11 cellular contexts compared by ENCODE assay signal in genomic region chr9:128215491-128216404, GRCh38. TPM values are rescaled to one million over a fixed set of nuclear protein-coding genes. Genes with fewer than 3 reads are reported as not detected.
DNase-seq lines count a peak whose midpoint lies in the region; ATAC-seq and TF ChIP-seq lines count a peak whose summit lies in the region.
"Had no signal": no experiment of that assay in that cellular context is flagged by ENCODE, and none has a peak within 500 bp of the region (broad histone marks: within the 10 kb centered on the region; RNA-seq: fewer than 3 reads in every experiment).

No MANE protein-coding gene starts in this region.

- no peaks in the 10 kb centered on the region for H4K20me1 ChIP-seq in PC-3 (ENCODE audit: low read length)

- CTCF ChIA-PET in AG04450 (lab: Charles Lee) (no interaction called here), PC-3 (lab: Charles Lee) (no interaction called here)
- CTCF ChIA-PET in activated naive CD4-positive, alpha-beta T cell treated with anti-CD3 and anti-CD28 coated beads for 36 hours (lab: Charles Lee): interaction anchor here (0.6 to 1.7 kb wide), 2 partner anchors 17 to 21 kb away, joined by 4 to 7 read pairs; no protein-coding TSS in a partner anchor

- no peak for TF ChIP-seq POLR2A in esophagus muscularis mucosa (IDR thresholded peaks at IDR 0.05; ENCODE audit: low read depth)

- no peak overlapping the region for H4K8ac ChIP-seq in neuronal stem cell (ENCODE audit: low read depth, low read length)

- POLR2A ChIA-PET in AG04450 (lab: Yijun Ruan, JAX): interaction anchor here (1.0 to 1.7 kb wide), 2 partner anchors 9 to 60 kb away, joined by 3 to 7 read pairs; partner anchors contain the start of genes GOLGA2 and SWI5
- POLR2A ChIA-PET in PC-3 (lab: Charles Lee; ENCODE audit: unreplicated experiment): no interaction called here

- H2BK15ac ChIP-seq in neuronal stem cell (ENCODE audit: low read length): no peak overlapping the region

- no peaks in the 10 kb centered on the region for H3K79me2 ChIP-seq in PC-3 (ENCODE audit: low read length)

- TF ChIP-seq CTCF in AG04450 (IDR thresholded peaks at IDR 0.05; ENCODE audit: low read depth, low read length) (no peak), PC-3 (conservative IDR thresholded peaks at IDR 0.05; ENCODE audit: low read depth, low read length) (no peak), esophagus muscularis mucosa (IDR thresholded peaks at IDR 0.05) (no peak), ascending aorta (IDR thresholded peaks at IDR 0.05) (no peak)

- H3K14ac ChIP-seq in neuronal stem cell (ENCODE audit: low read length): no peak overlapping the region

- H3K4me3 ChIP-seq in AG04450 (ENCODE audit: low read depth, low read length): no peak overlapping the region
- H3K4me3 ChIP-seq in PC-3 (ENCODE audit: low read length): no peak overlapping the region
- no peak overlapping the region for H3K4me3 ChIP-seq in esophagus muscularis mucosa
- H3K4me3 ChIP-seq in neuronal stem cell (ENCODE audit: low read length in 2 of 2): no peak overlapping the region
- no peak overlapping the region for H3K4me3 ChIP-seq in ascending aorta
- H3K4me3 ChIP-seq: SK-N-MC had no signal

- H3K9me3 ChIP-seq in AG04450 (ENCODE audit: control insufficient read depth, insufficient read depth, low read length): no peaks in the 10 kb centered on the region; the same call in 1 of the 2 replicates
- no peaks in the 10 kb centered on the region for H3K9me3 ChIP-seq in PC-3 (ENCODE audit: low read length)
- H3K9me3 ChIP-seq in esophagus muscularis mucosa: no peaks in the 10 kb centered on the region
- H3K9me3 ChIP-seq in neuronal stem cell (replicated peaks in 1 of 2; ENCODE audit: control insufficient read depth in 2 of 2, insufficient read depth in 1 of 2, low read depth in 1 of 2, low read length in 2 of 2): no peaks in the 10 kb centered on the region
- H3K9me3 ChIP-seq in ascending aorta: no peaks in the 10 kb centered on the region

- 62% methylated on average over 9 of the region's 10 CpGs for WGBS in esophagus muscularis mucosa
- no CpG with 5 or more reads among the region's 10 CpGs for WGBS in neuronal stem cell (ENCODE audit: extremely low coverage in 2 of 2, insufficient read length in 2 of 2, insufficient replicate concordance in 1 of 2), 2 donors

- H3K27me3 ChIP-seq in AG04450 (ENCODE audit: control insufficient read depth, insufficient read depth, low read length): no peaks in the 10 kb centered on the region
- no peaks in the 10 kb centered on the region for H3K27me3 ChIP-seq in PC-3 (ENCODE audit: low read length)
- no peaks in the 10 kb centered on the region for H3K27me3 ChIP-seq in esophagus muscularis mucosa
- H3K27me3 ChIP-seq in neuronal stem cell (ENCODE audit: control insufficient read depth in 3 of 3, insufficient read depth in 3 of 3, low read depth in 1 of 3, low read length in 3 of 3): no peaks in the 10 kb centered on the region
- H3K27me3 ChIP-seq in ascending aorta: no peaks in the 10 kb centered on the region

- H3K27ac Mint-ChIP-seq in activated naive CD4-positive, alpha-beta T cell treated with anti-CD3 and anti-CD28 coated beads for 36 hours: no peak overlapping the region
- H3K27ac Mint-ChIP-seq: CD4-positive, alpha-beta T cell had no signal

- H3K27ac ChIP-seq in AG04450 (ENCODE audit: low read depth, low read length) (peak overlapping the region; percentile 68), PC-3 (ENCODE audit: low read length) (no peak overlapping the region), esophagus muscularis mucosa (replicated peaks in 1 of 4) (peak overlapping the region; percentile 52 to 73 (median 68)), neuronal stem cell (replicated peaks; ENCODE audit: low read length) (no peak overlapping the region), ascending aorta (no peak overlapping the region)
- H3K27ac ChIP-seq: SK-N-MC had no signal

- ATAC-seq in PC-3 (0 out of 2 replicates have a peak, but pooled peaks have one; percentile 24), GM18511 (IDR thresholded peaks at IDR 0.05; ENCODE audit: unreplicated experiment) (no peak)

- no peak overlapping the region for H3K4me3 Mint-ChIP-seq in activated naive CD4-positive, alpha-beta T cell treated with anti-CD3 and anti-CD28 coated beads for 36 hours
- H3K4me3 Mint-ChIP-seq: CD4-positive, alpha-beta T cell had no signal

- H2BK5ac ChIP-seq in neuronal stem cell (ENCODE audit: low read length): peak overlapping the region; percentile 66

- intact Hi-C loops in PC-3 (cut with micrococcal nuclease): no loop called here
- intact Hi-C loops in esophagus muscularis mucosa (cut with DNase I): no loop called here
- intact Hi-C loops in ascending aorta (cut with DNase I): no loop called here
- intact Hi-C loops in activated naive CD4-positive, alpha-beta T cell treated with anti-CD3 and anti-CD28 coated beads for 36 hours (cut with micrococcal nuclease): no loop called here

- peak; percentile 47 for DNase-seq in AG04450 (ENCODE audit: low read depth, low spot score)
- DNase-seq in PC-3: no peak
- DNase-seq in esophagus muscularis mucosa (ENCODE audit: extremely low spot score): no peak
- DNase-seq in neuronal stem cell (ENCODE audit: low spot score): no peak
- DNase-seq in ascending aorta (ENCODE audit: low spot score in 2 of 2): no peak
- no peak for DNase-seq in NCI-H748 treated with DMSO at 0.1 percent for 48 hours (lab: John Stamatoyannopoulos, UW)
- DNase-seq in activated naive CD4-positive, alpha-beta T cell treated with anti-CD3 and anti-CD28 coated beads for 36 hours: no peak
- DNase-seq: CD4-positive, alpha-beta T cell; NCI-H1092 had no signal

- H3K36me3 ChIP-seq in PC-3 (ENCODE audit: low read depth, low read length): no peaks in the 10 kb centered on the region
- no peaks in the 10 kb centered on the region for H3K36me3 ChIP-seq in esophagus muscularis mucosa
- peaks cover 13 to 22% of the 10 kb centered on the region in 2 donors for H3K36me3 ChIP-seq in neuronal stem cell (replicated peaks in 1 of 2; ENCODE audit: control insufficient read depth in 2 of 2, insufficient read depth in 2 of 2, low read length in 2 of 2)
- no peaks in the 10 kb centered on the region for H3K36me3 ChIP-seq in ascending aorta

- H3K4me2 ChIP-seq in PC-3 (ENCODE audit: low read length): no peak overlapping the region
- H3K4me2 ChIP-seq in neuronal stem cell (ENCODE audit: insufficient read depth, low read length, poor library complexity, severe bottlenecking): no peak overlapping the region

- H3K36me3 Mint-ChIP-seq in activated naive CD4-positive, alpha-beta T cell treated with anti-CD3 and anti-CD28 coated beads for 36 hours (ENCODE audit: low read depth): no peaks in the 10 kb centered on the region

- no peak overlapping the region for H3K18ac ChIP-seq in neuronal stem cell (ENCODE audit: low read length)

- H2BK12ac ChIP-seq in neuronal stem cell (ENCODE audit: low read length): no peak overlapping the region

- no peak overlapping the region for H2AFZ ChIP-seq in PC-3 (ENCODE audit: low read length)
- peak overlapping the region; percentile 45 for H2AFZ ChIP-seq in neuronal stem cell (ENCODE audit: low read length)

- H3F3A ChIP-seq in PC-3 (ENCODE audit: low read length, unreplicated experiment): no peaks in the 10 kb centered on the region

- no TSS peak for BruUV-seq in PC-3 (replicated peaks; lab: Mats Ljungman, UMichigan)

- peaks cover 10% of the 10 kb centered on the region for H3K79me1 ChIP-seq in neuronal stem cell (ENCODE audit: low read depth, low read length)

- TF ChIP-seq EP300 in esophagus muscularis mucosa (IDR thresholded peaks at IDR 0.05): no peak

- H3K4me1 ChIP-seq in PC-3 (ENCODE audit: insufficient read depth, low read length) (peaks cover 10% of the 10 kb centered on the region; the same call in 1 of the 2 replicates), esophagus muscularis mucosa (peaks cover 16 to 54% (median 42%) of the 10 kb centered on the region in 4 donors), neuronal stem cell (ENCODE audit: control insufficient read depth in 2 of 2, insufficient read depth in 1 of 2, low read depth in 1 of 2, low read length in 2 of 2) (peaks cover 14% of the 10 kb centered on the region in 2 donors), ascending aorta (peaks cover 0 to 2% of the 10 kb centered on the region in 2 donors)

- no peak overlapping the region for H4K91ac ChIP-seq in neuronal stem cell (ENCODE audit: low read depth, low read length, poor library complexity)

- no peak overlapping the region for H3K4ac ChIP-seq in neuronal stem cell (ENCODE audit: low read length)

- no peaks in the 10 kb centered on the region for H3K9me2 ChIP-seq in PC-3 (replicated peaks; ENCODE audit: low read length)

- H3K27me3 Mint-ChIP-seq in activated naive CD4-positive, alpha-beta T cell treated with anti-CD3 and anti-CD28 coated beads for 36 hours (ENCODE audit: low read depth): peaks cover 3% of the 10 kb centered on the region

- H3K9ac ChIP-seq in PC-3 (ENCODE audit: low read length): no peak overlapping the region
- H3K9ac ChIP-seq in neuronal stem cell (ENCODE audit: low read depth, low read length, poor library complexity): no peak overlapping the region

- no peaks in the 10 kb centered on the region for H3K9me3 Mint-ChIP-seq in activated naive CD4-positive, alpha-beta T cell treated with anti-CD3 and anti-CD28 coated beads for 36 hours
- H3K9me3 Mint-ChIP-seq: CD4-positive, alpha-beta T cell had no signal

- peak overlapping the region; percentile 25 for H2AK5ac ChIP-seq in neuronal stem cell (ENCODE audit: low read depth, low read length)

- no peak overlapping the region for H2BK120ac ChIP-seq in neuronal stem cell (ENCODE audit: low read depth, low read length)

- H3K4me1 Mint-ChIP-seq in activated naive CD4-positive, alpha-beta T cell treated with anti-CD3 and anti-CD28 coated beads for 36 hours (ENCODE audit: low read depth): peaks cover 13% of the 10 kb centered on the region

- H3K23ac ChIP-seq in neuronal stem cell (ENCODE audit: low read depth, low read length, poor library complexity): no peak overlapping the region

RNA-seq across cellular contexts. Expression of gene DNM1, which starts 12.6 kb away (rescaled TPM):
- 12.0 and 17.4 TPM in 2 replicates for polyA plus RNA-seq in AG04450 (2011; rRNA removed)
- 45.9 and 62.9 TPM in 2 replicates for polyA minus RNA-seq in AG04450 (2011; rRNA and poly(A)+ RNA removed)
- 24.1 and 36.4 TPM in 2 replicates for total RNA-seq in PC-3 (2014; rRNA removed)
- total RNA-seq in esophagus muscularis mucosa: 10 to 100 TPM; 10.9 to 27.0 (median 16.8) TPM
- 46.5 TPM for polyA plus RNA-seq in neuronal stem cell (2013, experiment 1 of 2)
- polyA plus RNA-seq in neuronal stem cell (2013, experiment 2 of 2): 48.3 TPM
- total RNA-seq in ascending aorta: 31.9 TPM
- total RNA-seq in activated naive CD4-positive, alpha-beta T cell treated with anti-CD3 and anti-CD28 coated beads for 36 hours: under 1 TPM; 0.07 to 0.77 TPM

RNA-seq across cellular contexts. Expression of gene CIZ1, which starts 24.4 kb away (rescaled TPM):
- polyA plus RNA-seq in AG04450 (2011; rRNA removed): 26.9 and 45.6 TPM in 2 replicates
- polyA minus RNA-seq in AG04450 (2011; rRNA and poly(A)+ RNA removed): 53.4 and 74.6 TPM in 2 replicates
- 46.1 and 67.7 TPM in 2 replicates for total RNA-seq in PC-3 (2014; rRNA removed)
- 100 to 1,000 TPM in 1 of 4 donors, 10 to 100 TPM in 3; 57.5 to 110 (median 73.2) TPM for total RNA-seq in esophagus muscularis mucosa
- polyA plus RNA-seq in neuronal stem cell (2013, experiment 1 of 2): 120 TPM
- polyA plus RNA-seq in neuronal stem cell (2013, experiment 2 of 2): 119 TPM
- 85.8 TPM for total RNA-seq in ascending aorta
- 10 to 100 TPM; 79.5 to 82.8 TPM for total RNA-seq in activated naive CD4-positive, alpha-beta T cell treated with anti-CD3 and anti-CD28 coated beads for 36 hours

RNA-seq across cellular contexts. Expression of gene BBLN, which starts 55.7 kb away (rescaled TPM):
- polyA plus RNA-seq in AG04450 (2011; rRNA removed): 48.1 and 64.2 TPM in 2 replicates
- polyA minus RNA-seq in AG04450 (2011; rRNA and poly(A)+ RNA removed): 15.2 and 16.8 TPM in 2 replicates
- total RNA-seq in PC-3 (2014; rRNA removed) (158 and 171 TPM in 2 replicates), esophagus muscularis mucosa (100 to 1,000 TPM; 132 to 213 (median 148) TPM), ascending aorta (389 TPM)
- 95.6 TPM for polyA plus RNA-seq in neuronal stem cell (2013, experiment 1 of 2)
- 101 TPM for polyA plus RNA-seq in neuronal stem cell (2013, experiment 2 of 2)
- 10 to 100 TPM; 73.3 to 77.7 TPM for total RNA-seq in activated naive CD4-positive, alpha-beta T cell treated with anti-CD3 and anti-CD28 coated beads for 36 hours

Comparison
In these comparisons a context has a peak if more than half of its experiments do, and no peak if none do; other contexts are left out.
1. H3K27ac ChIP-seq: peak in AG04450 (single experiment) and esophagus muscularis mucosa (4 of 4); none in PC-3 (single experiment), neuronal stem cell (single experiment) and ascending aorta (0 of 2).
2. RNA of gene DNM1, which starts 12.6 kb away (total RNA-seq): 31.9 TPM in ascending aorta (single experiment), 24.1 to 36.4 TPM in PC-3 and 10.9 to 27.0 TPM in esophagus muscularis mucosa; 0.07 to 0.77 TPM in activated naive CD4-positive, alpha-beta T cell treated with anti-CD3 and anti-CD28 coated beads for 36 hours; every median in the first group is over 4 times any median in the second.